29 cellular contexts compared by ENCODE assay signal in the genomic region with DNA sequence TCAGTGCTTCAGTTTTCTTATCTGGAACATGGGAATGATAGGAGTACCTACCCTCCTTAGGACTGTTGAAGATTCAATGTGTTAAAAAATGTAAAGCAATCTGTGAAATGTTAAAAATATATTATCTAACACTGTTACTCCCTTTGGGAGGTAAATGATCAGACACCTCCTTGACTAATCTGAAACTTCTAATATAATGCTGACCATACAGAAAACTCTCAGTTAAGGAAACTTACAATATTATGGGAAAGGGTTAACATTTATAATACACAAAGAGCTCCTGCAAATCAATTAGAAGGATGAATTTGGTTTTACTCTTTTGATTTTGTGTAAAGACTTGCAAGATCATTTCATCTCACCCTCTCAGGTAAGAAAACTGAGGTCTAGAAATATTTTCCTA. TPM values are rescaled to one million over a fixed set of nuclear protein-coding genes. Genes with fewer than 3 reads are reported as not detected.
"Had no signal": no experiment of that assay in that cellular context is flagged by ENCODE, and none has a peak within 500 bp of the region (broad histone marks: within the 10 kb centered on the region; RNA-seq: fewer than 3 reads in every experiment).

No MANE protein-coding gene starts in this region.

- H3K9ac ChIP-seq: parathyroid adenoma had no signal

- FAIRE-seq: colon, islet of Langerhans, small intestine had no signal

- H3K4me2 ChIP-seq: hepatocyte had no signal

- H3K27me3 ChIP-seq: gastroesophageal sphincter, heart left ventricle, hepatocyte, neutrophil, thyroid gland, vagina had no signal

- H3K9me3 ChIP-seq: gastroesophageal sphincter, heart left ventricle, mucosa of descending colon, neutrophil, thyroid gland, vagina had no signal

- H3K4me3 ChIP-seq: gastroesophageal sphincter, heart left ventricle, hepatocyte, mucosa of descending colon, thyroid gland, vagina had no signal

- ATAC-seq: esophagus mucosa; gastroesophageal sphincter; heart left ventricle; left colon; left ventricle myocardium superior; mucosa of descending colon; natural killer cell treated with Interleukin-12 subunit alpha and Interleukin-12 subunit beta and Interleukin-15 and Interleukin-18, amount 100 ng/mL, for 72 hours; right cardiac atrium had no signal

- H3K36me3 ChIP-seq: gastroesophageal sphincter, heart left ventricle, neutrophil, thyroid gland, vagina had no signal

- H2AFZ ChIP-seq: hepatocyte, parathyroid adenoma had no signal

- DNase-seq: effector CD8-positive, alpha-beta T cell; endodermal cell; foreskin fibroblast; heart left ventricle; kidney glomerular epithelial cell; left colon; left ventricle myocardium superior; mesenchymal stem cell; mucosa of descending colon; naive B cell; right cardiac atrium; small intestine; stimulated activated CD4-positive, alpha-beta T cell treated with anti-CD3 and anti-CD28 coated beads, Interleukin-15, amount 100 ng/mL, for 24 hours; stimulated activated CD4-positive, alpha-beta T cell treated with anti-CD3 and anti-CD28 coated beads, Interleukin-2, amount 100 ng/mL, for 48 hours; thyroid gland had no signal

- H3K4me1 ChIP-seq: parathyroid adenoma, thyroid gland, vagina had no signal

- H3K27ac ChIP-seq: epithelial cell of prostate, gastroesophageal sphincter, hepatocyte, neutrophil, parathyroid adenoma, thyroid gland, vagina had no signal

RNA-seq across cellular contexts. Expression of a gene that starts 1.6 kb away (rescaled TPM):
- total RNA-seq: lung microvascular endothelial cell, vagina had no signal

RNA-seq across cellular contexts. Expression of a gene that starts 35.2 kb away (rescaled TPM):
- total RNA-seq: esophagus mucosa; hepatocyte; left colon; left ventricle myocardium superior; lung microvascular endothelial cell; mesothelial cell of epicardium; mucosa of descending colon; natural killer cell treated with Interleukin-12 subunit alpha and Interleukin-12 subunit beta and Interleukin-15 and Interleukin-18, amount 100 ng/mL, for 72 hours; neural crest cell; progenitor cell of endocrine pancreas; thyroid gland had no signal
- polyA plus RNA-seq: hepatocyte, right cardiac atrium had no signal
